10 cellular contexts compared by ENCODE assay signal in the genomic region with DNA sequence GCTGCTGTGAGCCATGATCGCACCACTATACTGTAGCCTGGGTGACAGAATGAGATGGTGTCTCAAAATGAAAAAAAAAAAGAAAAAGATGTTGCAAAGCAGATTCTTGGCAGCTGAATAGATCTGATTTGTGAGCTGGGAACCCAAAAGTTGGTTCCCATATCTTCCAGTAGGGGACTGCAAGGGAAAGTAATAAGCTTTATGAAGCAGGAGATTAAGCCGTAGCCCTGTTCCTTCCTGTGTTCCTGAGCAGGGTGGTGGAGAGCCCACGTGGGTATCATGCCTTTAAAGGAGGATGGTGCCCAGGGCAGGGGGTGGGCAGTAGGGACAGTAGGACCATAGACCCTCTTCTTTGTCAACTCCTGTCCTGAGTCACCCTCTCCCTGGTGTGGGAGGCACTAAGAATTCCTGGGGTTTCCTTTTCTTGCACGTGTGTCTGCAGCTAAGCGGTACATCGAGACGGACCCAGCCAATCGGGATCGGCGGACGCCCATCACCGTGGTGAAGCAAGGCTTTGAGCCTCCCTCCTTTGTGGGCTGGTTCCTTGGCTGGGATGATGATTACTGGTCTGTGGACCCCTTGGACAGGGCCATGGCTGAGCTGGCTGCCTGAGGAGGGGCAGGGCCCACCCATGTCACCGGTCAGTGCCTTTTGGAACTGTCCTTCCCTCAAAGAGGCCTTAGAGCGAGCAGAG. TPM values are rescaled to one million over a fixed set of nuclear protein-coding genes. Genes with fewer than 3 reads are reported as not detected.
DNase-seq lines count a peak whose midpoint lies in the region; ATAC-seq, FAIRE-seq and TF ChIP-seq lines count a peak whose summit lies in the region.
"Had no signal": no experiment of that assay in that cellular context is flagged by ENCODE, and none has a peak within 500 bp of the region (broad histone marks: within the 10 kb centered on the region; RNA-seq: fewer than 3 reads in every experiment).

No MANE protein-coding gene starts in this region.

- H3K23ac ChIP-seq in H9 (ENCODE audit: insufficient read length, low read depth, low read length): no peak overlapping the region

- no peak for FAIRE-seq in kidney (lab: Jason Lieb, UNC)

- H2BK12ac ChIP-seq in H9 (ENCODE audit: insufficient read length, low read depth, low read length): no peak overlapping the region

- no peak overlapping the region for H3K9ac ChIP-seq in H9 (ENCODE audit: extremely low read depth, insufficient read length, low read length)
- H3K9ac ChIP-seq in kidney (ENCODE audit: low read length in 2 of 2): no peak overlapping the region
- H3K9ac ChIP-seq in subcutaneous abdominal adipose tissue (ENCODE audit: low read length in 5 of 5): peak overlapping the region in 1 of 5 donors; percentile 8

- WGBS in H9 (ENCODE audit: extremely low coverage, insufficient read length, low lambda C conversion rate): no CpG with 5 or more reads among the region's 14 CpGs

- H2BK120ac ChIP-seq in H9 (ENCODE audit: low read depth, low read length, poor library complexity, severe bottlenecking): no peak overlapping the region

- H3K27me3 ChIP-seq in H9 (ENCODE audit: insufficient read depth, low read length) (no peaks in the 10 kb centered on the region), subcutaneous abdominal adipose tissue (ENCODE audit: control insufficient read depth in 5 of 5, insufficient read depth in 4 of 5, low read length in 5 of 5) (no peaks in the 10 kb centered on the region)

- H3K14ac ChIP-seq in H9 (ENCODE audit: insufficient read depth, low read length): no peak overlapping the region

- peaks cover 22 to 65% of the 10 kb centered on the region in 2 donors for H3K36me3 ChIP-seq in kidney (ENCODE audit: control insufficient read depth in 1 of 2, insufficient read depth in 2 of 2, low read length in 2 of 2)
- H3K36me3 ChIP-seq in subcutaneous abdominal adipose tissue (ENCODE audit: control insufficient read depth in 5 of 5, insufficient read depth in 5 of 5, low read length in 5 of 5): peaks cover 29 to 94% (median 69%) of the 10 kb centered on the region in 5 donors

- H2AK5ac ChIP-seq in H9 (ENCODE audit: insufficient read length, low read length): no peak overlapping the region

- no peak overlapping the region for H3K18ac ChIP-seq in H9 (ENCODE audit: insufficient read length, low read depth, low read length)

- ATAC-seq in HG02571 (IDR thresholded peaks at IDR 0.05; ENCODE audit: unreplicated experiment): no peak
- ATAC-seq: activated CD8-positive, alpha-beta T cell treated with anti-CD3 and anti-CD28 coated beads for 36 hours had no signal

- no peak overlapping the region for H3K4me3 Mint-ChIP-seq in H9
- peak overlapping the region; percentile 9 for H3K4me3 Mint-ChIP-seq in chondrocyte (ENCODE audit: unreplicated experiment)
- H3K4me3 Mint-ChIP-seq: activated CD8-positive, alpha-beta T cell treated with anti-CD3 and anti-CD28 coated beads for 36 hours had no signal

- H3K56ac ChIP-seq in H9 (ENCODE audit: insufficient read length, low read depth, low read length): no peak overlapping the region

- no peak overlapping the region for H2BK20ac ChIP-seq in H9 (ENCODE audit: low read depth, low read length, poor library complexity, severe bottlenecking)

- H3K27ac ChIP-seq in H9 (ENCODE audit: insufficient read length, low read depth, low read length) (no peak overlapping the region), kidney (ENCODE audit: low read depth in 2 of 2, low read length in 2 of 2) (peak overlapping the region; percentile 26 to 62), subcutaneous abdominal adipose tissue (ENCODE audit: low read depth, low read length) (peak overlapping the region; percentile 84)

- H4K8ac ChIP-seq in H9 (replicated peaks; ENCODE audit: insufficient read length, low read depth, low read length): no peak overlapping the region

- H3K23me2 ChIP-seq in H9 (ENCODE audit: insufficient read length, low read depth, low read length, poor library complexity, severe bottlenecking): no peaks in the 10 kb centered on the region

- H3K9me3 ChIP-seq in H9 (ENCODE audit: control insufficient read depth, low read depth, low read length) (no peaks in the 10 kb centered on the region), kidney (ENCODE audit: control insufficient read depth in 1 of 2, low read length in 2 of 2) (no peaks in the 10 kb centered on the region), subcutaneous abdominal adipose tissue (ENCODE audit: control insufficient read depth in 5 of 5, low read length in 5 of 5) (no peaks in the 10 kb centered on the region)

- H2BK5ac ChIP-seq in H9 (ENCODE audit: insufficient read length, low read length): no peak overlapping the region

- H2BK15ac ChIP-seq in H9 (ENCODE audit: low read depth, low read length): no peak overlapping the region

- H3K36me3 Mint-ChIP-seq in H9 (ENCODE audit: insufficient read depth in 1 of 3, low read depth in 3 of 3): peaks cover 0 to 11% (median 9%) of the 10 kb centered on the region in 3 experiments; a peak in 4 of 7 replicates
- peaks cover 46% of the 10 kb centered on the region for H3K36me3 Mint-ChIP-seq in chondrocyte (ENCODE audit: low read depth)

- DNase-seq in H9 (no peak), chondrocyte (ENCODE audit: low spot score) (no peak), kidney (peak; percentile 83), H4 (ENCODE audit: low spot score) (no peak), germinal center (ENCODE audit: low spot score) (no peak), NCI-H1694 treated with DMSO at 0.1 percent for 48 hours (lab: John Stamatoyannopoulos, UW) (no peak)
- DNase-seq: activated CD8-positive, alpha-beta T cell treated with anti-CD3 and anti-CD28 coated beads for 36 hours; naive B cell had no signal

- H3K27ac Mint-ChIP-seq in H9 (no peak overlapping the region), chondrocyte (ENCODE audit: unreplicated experiment) (peak overlapping the region; percentile 88)
- H3K27ac Mint-ChIP-seq: activated CD8-positive, alpha-beta T cell treated with anti-CD3 and anti-CD28 coated beads for 36 hours; naive B cell had no signal

- H3K4me1 ChIP-seq in H9 (ENCODE audit: insufficient read depth, low read length) (no peaks in the 10 kb centered on the region), kidney (ENCODE audit: control insufficient read depth in 1 of 2, insufficient read depth in 1 of 2, low read depth in 1 of 2, low read length in 2 of 2) (no peaks in the 10 kb centered on the region), subcutaneous abdominal adipose tissue (ENCODE audit: control insufficient read depth in 5 of 5, insufficient read depth in 5 of 5, low read length in 5 of 5) (peaks cover 8 to 50% (median 31%) of the 10 kb centered on the region in 5 donors)

- H3K79me2 ChIP-seq in H9 (ENCODE audit: insufficient read depth, low read length): no peaks in the 10 kb centered on the region

- TF ChIP-seq CTCF in H9 (conservative IDR thresholded peaks at IDR 0.05) (peak; percentile 40; the same call in 2 of the 3 replicates), chondrocyte (IDR thresholded peaks at IDR 0.05) (peak; percentile 73), kidney (IDR thresholded peaks at IDR 0.05; ENCODE audit: borderline replicate concordance, extremely low read depth, insufficient read depth) (no peak)

- H3K27me3 Mint-ChIP-seq in H9 (ENCODE audit: low read depth) (peaks cover 5% of the 10 kb centered on the region), chondrocyte (ENCODE audit: low read depth) (no peaks in the 10 kb centered on the region)
- H3K27me3 Mint-ChIP-seq: activated CD8-positive, alpha-beta T cell treated with anti-CD3 and anti-CD28 coated beads for 36 hours; naive B cell had no signal

- no peak overlapping the region for H3T11ph ChIP-seq in H9 (ENCODE audit: low read length)

- H3K9me3 Mint-ChIP-seq in H9 (no peaks in the 10 kb centered on the region), chondrocyte (ENCODE audit: low read depth) (no peaks in the 10 kb centered on the region)
- H3K9me3 Mint-ChIP-seq: activated CD8-positive, alpha-beta T cell treated with anti-CD3 and anti-CD28 coated beads for 36 hours; naive B cell had no signal

- no peak overlapping the region for H3K4ac ChIP-seq in H9 (ENCODE audit: low read depth, low read length)

- no peak overlapping the region for H3K4me2 ChIP-seq in H9 (ENCODE audit: insufficient read depth, insufficient read length, low read length)

- H4K5ac ChIP-seq in H9 (ENCODE audit: insufficient read length, low read depth, low read length): no peak overlapping the region

- no peak overlapping the region for H4K91ac ChIP-seq in H9 (ENCODE audit: insufficient read length, low read depth, low read length)

- H4K20me1 ChIP-seq in H9 (ENCODE audit: control insufficient read depth, insufficient read depth, insufficient read length): no peaks in the 10 kb centered on the region

- H3K4me1 Mint-ChIP-seq in H9 (no peaks in the 10 kb centered on the region), chondrocyte (ENCODE audit: low read depth) (peaks cover 40% of the 10 kb centered on the region)

- H3K4me3 ChIP-seq in kidney (ENCODE audit: low read length in 2 of 2) (no peak overlapping the region), subcutaneous abdominal adipose tissue (ENCODE audit: low read depth in 1 of 5, low read length in 5 of 5) (no peak overlapping the region)

- intact Hi-C loops in kidney (cut with DNase I): loop anchor here (5.0 kb wide), 1 partner anchor 40 kb away; a partner anchor contains a TSS

- no peaks in the 10 kb centered on the region for H3K79me1 ChIP-seq in H9 (ENCODE audit: insufficient read depth, low read depth, low read length, poor library complexity, severe bottlenecking)

- H2AFZ ChIP-seq in H9 (ENCODE audit: low read length): no peak overlapping the region

RNA-seq across cellular contexts. Expression of a gene that starts 37.9 kb away (rescaled TPM):
- 14.5 and 15.3 TPM in 2 replicates for total RNA-seq in H9 (2021)
- total RNA-seq in chondrocyte: 46.5 to 83.6 TPM (median 82.2 TPM) in 3 replicates
- 229 TPM for total RNA-seq in kidney
- 165 TPM for polyA plus RNA-seq in kidney (ENCODE audit: insufficient read depth, low read depth, low replicate concordance)
- 38.2 and 47.0 TPM in 2 replicates for total RNA-seq in H4 (2014; rRNA removed; shearing (Covaris generic))
